ENCODE assay signal across 8 cellular contexts in the genomic region with DNA sequence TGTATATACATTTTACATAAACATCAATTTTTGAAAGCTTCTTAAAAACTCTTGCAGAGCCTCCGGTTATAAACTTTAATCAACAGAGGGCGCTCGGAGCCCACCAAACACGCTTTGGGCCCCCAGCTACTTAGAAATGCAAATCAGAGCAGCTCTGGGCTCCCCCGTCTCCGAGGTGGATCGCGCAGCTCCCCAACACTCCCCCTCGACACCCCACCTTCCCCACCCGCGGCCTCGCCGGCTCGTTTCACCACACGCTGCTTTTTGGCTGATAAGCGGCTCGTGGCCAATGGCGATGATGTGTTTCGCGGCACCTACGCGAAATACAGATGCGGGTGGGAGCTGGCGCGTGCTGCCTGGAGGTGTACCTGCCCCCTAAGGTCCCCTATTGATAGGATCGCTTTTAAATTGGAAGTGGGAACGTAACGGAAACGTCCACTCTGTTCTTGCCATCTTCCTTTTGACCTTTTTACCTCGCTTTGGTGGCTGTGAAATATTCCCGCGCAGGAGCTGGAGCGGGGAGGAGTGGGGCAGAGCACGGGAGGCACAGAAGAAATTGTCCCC. TPM values are rescaled to one million over a fixed set of nuclear protein-coding genes. Genes with fewer than 3 reads are reported as not detected.
A peak's percentile ranks its signal among the peaks of the same experiment; 100 is the strongest.
DNase-seq lines count a peak whose midpoint lies in the region; ATAC-seq and TF ChIP-seq lines count a peak whose summit lies in the region.

No MANE protein-coding gene starts in this region.

- H3K27me3 ChIP-seq in CD4-positive, alpha-beta T cell (ENCODE audit: control insufficient read depth, insufficient read depth, low read length): peaks cover 75% of the 10 kb centered on the region

- no peaks in the 10 kb centered on the region for H3K9me3 Mint-ChIP-seq in CD4-positive, alpha-beta T cell

- POLR2A ChIA-PET in CD4-positive, alpha-beta T cell (lab: Charles Lee): interaction anchor here (1.5 kb wide), 1 partner anchor 291 kb away, joined by 3 read pairs; no protein-coding TSS in a partner anchor

- H3K27ac Mint-ChIP-seq in CD4-positive, alpha-beta T cell: no peak overlapping the region

- ATAC-seq in CD4-positive, alpha-beta T cell (ENCODE audit: poor library complexity): peak; percentile 23
- ATAC-seq in HG03097 (IDR thresholded peaks at IDR 0.05; ENCODE audit: low FRiP score, unreplicated experiment): no peak

- no peaks in the 10 kb centered on the region for H3K36me3 Mint-ChIP-seq in CD4-positive, alpha-beta T cell (ENCODE audit: low read depth)

- peak in 9 of 10 experiments; percentile 28 to 52 (median 42) for DNase-seq in CD4-positive, alpha-beta T cell
- DNase-seq in HFF-Myc (ENCODE audit: extremely low read depth, low read depth): no peak
- peak; percentile 66 for DNase-seq in NCI-H526 treated with DMSO at 0.1 percent for 48 hours (lab: John Stamatoyannopoulos, UW)
- DNase-seq in activated CD4-positive, alpha-beta T cell treated with anti-CD3 and anti-CD28 coated beads, Interleukin-2, amount 50 U/mL, for 1 hour: peak; percentile 54
- DNase-seq in dermis microvascular lymphatic vessel endothelial cell (ENCODE audit: low read depth in 2 of 2): peak; percentile 43 to 79
- DNase-seq in lower leg skin (ENCODE audit: low spot score in 2 of 2): peak; percentile 45 to 87
- DNase-seq in stimulated activated CD4-positive, alpha-beta T cell treated with anti-CD3 and anti-CD28 coated beads, Interleukin-2, amount 100 ng/mL, for 48 hours: peak; percentile 46 to 48

- H3K4me3 ChIP-seq in HFF-Myc (replicated peaks; ENCODE audit: low read depth, low read length): peak overlapping the region; percentile 65
- no peak overlapping the region for H3K4me3 ChIP-seq in lower leg skin (ENCODE audit: low read depth, poor library complexity, severe bottlenecking)

- 0 to 1% methylated on average over 34 of the region's 34 CpGs for WGBS in lower leg skin, 2 donors

- no peak for TF ChIP-seq POLR2A in lower leg skin (IDR thresholded peaks at IDR 0.05)

- CTCF ChIA-PET in CD4-positive, alpha-beta T cell (lab: Charles Lee): interaction anchor here (1.1 to 1.9 kb wide), 3 partner anchors 790 to 850 kb away, joined by 3 to 12 read pairs (median 3); no protein-coding TSS in a partner anchor

- intact Hi-C loops in CD4-positive, alpha-beta T cell (cut with DNase I, micrococcal nuclease): loop anchor here (1.0 to 10.0 kb wide), 6 partner anchors 850 to 1599 kb away; no protein-coding TSS in a partner anchor
- intact Hi-C loops in lower leg skin (cut with DNase I; ENCODE audit: low total_unique reads): loop anchor here (10.0 kb wide), 1 partner anchor 1342 kb away; no protein-coding TSS in a partner anchor

- H3K9me3 ChIP-seq in CD4-positive, alpha-beta T cell (ENCODE audit: control insufficient read depth, low read length): no peaks in the 10 kb centered on the region

- no peak overlapping the region for H3K27ac ChIP-seq in CD4-positive, alpha-beta T cell (ENCODE audit: low read depth, low read length)

- H3K27me3 Mint-ChIP-seq in CD4-positive, alpha-beta T cell: peaks cover 81% of the 10 kb centered on the region

- H3K4me3 Mint-ChIP-seq in CD4-positive, alpha-beta T cell: peak overlapping the region; percentile 90

- H3K4me1 Mint-ChIP-seq in CD4-positive, alpha-beta T cell (ENCODE audit: low read depth): peaks cover 29% of the 10 kb centered on the region

- TF ChIP-seq CTCF in CD4-positive, alpha-beta T cell (IDR thresholded peaks at IDR 0.05): peak; percentile 71
- TF ChIP-seq CTCF in HFF-Myc (IDR thresholded peaks at IDR 0.05; ENCODE audit: low read depth, low read length, missing control alignments) (peak; percentile 58), lower leg skin (IDR thresholded peaks at IDR 0.05) (peak in 1 of 3 donors; percentile 38)

RNA-seq across cellular contexts. Expression of a gene that starts 1.6 kb away (rescaled TPM):
- under 1 TPM in 1 of 2 experiments, not detected in 1; 0.03 TPM for total RNA-seq in CD4-positive, alpha-beta T cell
- 1.3 and 3.8 TPM in 2 replicates for total RNA-seq in dermis microvascular lymphatic vessel endothelial cell
- total RNA-seq in lower leg skin: 1 to 10 TPM; 3.9 to 6.6 (median 5.7) TPM
